20 cellular contexts compared by ENCODE assay signal in the genomic region with DNA sequence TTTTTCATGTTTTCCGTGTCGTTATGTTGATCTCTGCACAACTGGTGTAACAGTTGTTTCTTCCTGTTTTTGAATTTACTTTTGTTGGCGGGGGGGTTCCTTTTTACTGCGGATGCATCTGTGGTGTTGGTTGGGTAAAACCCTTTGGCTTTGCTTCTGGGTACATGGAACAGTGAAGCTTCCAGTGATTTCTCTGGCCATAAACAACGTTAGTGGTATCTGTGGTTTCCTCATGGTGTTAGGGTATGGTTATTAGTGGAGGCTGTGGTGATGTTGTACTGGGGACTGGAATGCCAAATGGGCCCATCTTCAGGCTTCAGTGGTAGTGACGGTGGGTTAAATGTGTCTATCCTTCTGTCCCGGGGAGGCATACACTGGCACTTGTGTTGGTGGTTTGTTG.
"Had no signal": no experiment of that assay in that cellular context is flagged by ENCODE, and none has a peak within 500 bp of the region (broad histone marks: within the 10 kb centered on the region; RNA-seq: fewer than 3 reads in every experiment).

No MANE protein-coding gene starts in this region.

- H3K36me3 ChIP-seq: prostate gland, right atrium auricular region, tibial artery had no signal

- H3K4me1 ChIP-seq: prostate gland, right atrium auricular region, testis, tibial artery had no signal

- ATAC-seq: effector memory CD8-positive, alpha-beta T cell; left lobe of liver; natural killer cell treated with Interleukin-12 subunit alpha and Interleukin-12 subunit beta and Interleukin-15 and Interleukin-18, amount 100 ng/mL, for 72 hours; sciatic nerve; stimulated activated memory B cell treated with anti-CD40 and anti-IgM and Interleukin-4, amounts not matched to agents 10 μg/mL and 1 μg/mL and 100 μg/mL, for 72 hours; stimulated activated naive CD8-positive, alpha-beta T cell treated with anti-CD3 and anti-CD28 coated beads, Interleukin-15, Interleukin-2, amounts not matched to agents 100 U/mL and 50 U/mL, for 24 hours had no signal

- H3K4me2 ChIP-seq: smooth muscle cell had no signal

- H3K4me3 ChIP-seq: coronary artery, lung, prostate gland, right atrium auricular region, smooth muscle cell, testis, tibial artery had no signal

- DNase-seq: dermis blood vessel endothelial cell; effector memory CD8-positive, alpha-beta T cell; kidney; naive B cell; nucleus accumbens; stimulated activated CD4-positive, alpha-beta T cell treated with anti-CD3 and anti-CD28 coated beads, Interleukin-2, amount 100 ng/mL, for 24 hours; stimulated activated CD4-positive, alpha-beta T cell treated with anti-CD3 and anti-CD28 coated beads, Interleukin-4, amount 100 ng/mL, for 24 hours; stimulated activated naive CD8-positive, alpha-beta T cell treated with anti-CD3 and anti-CD28 coated beads, Interleukin-15, Interleukin-2, amounts not matched to agents 100 U/mL and 50 U/mL, for 24 hours; substantia nigra; testis; tibial artery had no signal

- H3K27me3 ChIP-seq: right atrium auricular region, testis, tibial artery had no signal

- H3K27ac ChIP-seq: coronary artery, prostate gland, right atrium auricular region, testis, tibial artery had no signal

- H3K9me3 ChIP-seq: prostate gland, right atrium auricular region, testis, tibial artery had no signal
